ENCODE assay signal across 9 cellular contexts in genomic region chr3:124878561-124879394, GRCh38. TPM values are rescaled to one million over a fixed set of nuclear protein-coding genes. Genes with fewer than 3 reads are reported as not detected.
A peak's percentile ranks its signal among the peaks of the same experiment; 100 is the strongest.
DNase-seq lines count a peak whose midpoint lies in the region; ATAC-seq lines count a peak whose summit lies in the region.
"Had no signal": no experiment of that assay in that cellular context is flagged by ENCODE, and none has a peak within 500 bp of the region (broad histone marks: within the 10 kb centered on the region; RNA-seq: fewer than 3 reads in every experiment).

No MANE protein-coding gene starts in this region.

- no peaks in the 10 kb centered on the region for H3K9me3 Mint-ChIP-seq in activated naive CD4-positive, alpha-beta T cell treated with anti-CD3 and anti-CD28 coated beads for 36 hours

- H3K27ac Mint-ChIP-seq in activated naive CD4-positive, alpha-beta T cell treated with anti-CD3 and anti-CD28 coated beads for 36 hours = no peak overlapping the region

- no peak overlapping the region for H3K9ac ChIP-seq in rectal smooth muscle tissue (ENCODE audit: low read length)

- H3K36me3 ChIP-seq in rectal smooth muscle tissue (ENCODE audit: control insufficient read depth, insufficient read depth, low read length) = no peaks in the 10 kb centered on the region

- CTCF ChIA-PET in activated naive CD4-positive, alpha-beta T cell treated with anti-CD3 and anti-CD28 coated beads for 36 hours (lab: Charles Lee) = interaction anchor here (1.2 to 1.6 kb wide), 2 partner anchors 25 to 118 kb away, joined by 3 to 4 read pairs; no protein-coding TSS in a partner anchor

- H3K4me3 Mint-ChIP-seq in activated naive CD4-positive, alpha-beta T cell treated with anti-CD3 and anti-CD28 coated beads for 36 hours = no peak overlapping the region

- H3K4me3 ChIP-seq in rectal smooth muscle tissue (ENCODE audit: low read length) = peak overlapping the region; percentile 13

- intact Hi-C loops in activated naive CD4-positive, alpha-beta T cell treated with anti-CD3 and anti-CD28 coated beads for 36 hours (cut with micrococcal nuclease) = no loop called here

- peaks cover 30% of the 10 kb centered on the region for H3K4me1 ChIP-seq in rectal smooth muscle tissue (ENCODE audit: control insufficient read depth, insufficient read depth, low read length)

- ATAC-seq in GM19452 (IDR thresholded peaks at IDR 0.05; ENCODE audit: unreplicated experiment) = no peak

- no peaks in the 10 kb centered on the region for H3K36me3 Mint-ChIP-seq in activated naive CD4-positive, alpha-beta T cell treated with anti-CD3 and anti-CD28 coated beads for 36 hours (ENCODE audit: low read depth)

- H3K27me3 Mint-ChIP-seq in activated naive CD4-positive, alpha-beta T cell treated with anti-CD3 and anti-CD28 coated beads for 36 hours (ENCODE audit: low read depth) = peaks cover 13% of the 10 kb centered on the region

- peak; percentile 64 for DNase-seq in activated naive CD4-positive, alpha-beta T cell treated with anti-CD3 and anti-CD28 coated beads for 36 hours
- DNase-seq in activated naive CD4-positive, alpha-beta T cell treated with Interleukin-2 at 50 U/mL for 16 hours = no peak
- DNase-seq in T1000 (lab: John Stamatoyannopoulos, UW) (peak; percentile 74), fibroblast of peridontal ligament (ENCODE audit: extremely low read depth) (peak; percentile 91), NCI-H2227 treated with DMSO at 0.1 percent for 48 hours (lab: John Stamatoyannopoulos, UW) (no peak), COR-L47 (lab: John Stamatoyannopoulos, UW) (no peak)

- peaks cover 12% of the 10 kb centered on the region for H3K4me1 Mint-ChIP-seq in activated naive CD4-positive, alpha-beta T cell treated with anti-CD3 and anti-CD28 coated beads for 36 hours (ENCODE audit: low read depth)

- no peaks in the 10 kb centered on the region for H3K27me3 ChIP-seq in rectal smooth muscle tissue (ENCODE audit: control insufficient read depth, insufficient read depth, low read length)

- peak overlapping the region; percentile 66 for H3K27ac ChIP-seq in rectal smooth muscle tissue (ENCODE audit: low read depth, low read length)

RNA-seq across cellular contexts. Expression of gene ITGB5, which starts 8.4 kb away (rescaled TPM):
- total RNA-seq in activated naive CD4-positive, alpha-beta T cell treated with anti-CD3 and anti-CD28 coated beads for 36 hours = under 1 TPM; 0.31 to 0.59 TPM

RNA-seq across cellular contexts. Expression of gene MUC13, which starts 55.8 kb away (rescaled TPM):
- total RNA-seq in activated naive CD4-positive, alpha-beta T cell treated with anti-CD3 and anti-CD28 coated beads for 36 hours = not detected
- total RNA-seq: activated CD8-positive, alpha-beta memory T cell treated with anti-CD3 and anti-CD28 coated beads for 36 hours had no signal

Comparison
In these comparisons a context has a peak if more than half of its experiments do, and no peak if none do; other contexts are left out.
1. DNase-seq: peak in activated naive CD4-positive, alpha-beta T cell treated with anti-CD3 and anti-CD28 coated beads for 36 hours (single experiment), T1000 (single experiment) and fibroblast of peridontal ligament (single experiment); none in activated naive CD4-positive, alpha-beta T cell treated with Interleukin-2 at 50 U/mL for 16 hours (single experiment), NCI-H2227 treated with DMSO at 0.1 percent for 48 hours (single experiment) and COR-L47 (single experiment).